In the genomic region with DNA sequence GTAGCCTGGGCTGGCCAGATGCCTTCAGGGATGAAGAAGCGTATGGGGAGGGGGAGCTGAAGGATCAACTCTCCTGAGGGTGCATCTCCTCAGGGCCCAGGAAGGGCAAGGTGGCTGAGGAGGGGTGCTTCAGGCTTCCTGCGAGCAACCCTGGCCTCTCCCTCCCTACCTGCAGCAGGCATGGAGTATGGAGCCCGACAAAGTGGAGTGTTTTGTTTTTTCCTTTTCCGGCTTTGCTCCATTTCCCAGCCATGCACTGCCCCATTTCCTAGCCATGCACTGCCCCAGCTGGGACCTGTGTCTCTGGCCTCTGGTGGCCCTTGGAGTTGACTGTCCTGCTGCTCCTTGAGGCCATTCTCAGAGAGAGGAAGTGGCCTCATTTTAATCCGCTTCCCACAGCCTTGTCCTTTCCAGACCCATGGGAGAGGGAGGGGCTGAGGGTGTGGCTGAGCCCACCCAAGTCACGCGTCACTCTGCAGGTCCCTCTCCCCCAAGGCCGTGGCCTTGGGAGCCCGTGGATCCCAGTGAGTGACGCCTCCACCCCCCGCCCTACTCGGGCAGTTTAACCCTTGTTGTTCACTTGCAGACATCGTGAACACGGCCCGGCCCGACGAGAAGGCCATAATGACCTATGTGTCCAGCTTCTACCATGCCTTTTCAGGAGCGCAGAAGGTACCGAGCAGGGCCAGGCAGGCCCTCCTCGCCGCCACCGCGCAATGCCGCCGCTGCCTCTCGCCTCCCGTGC, we compare ENCODE assay signal across 12 cellular contexts. TPM values are rescaled to one million over a fixed set of nuclear protein-coding genes. Genes with fewer than 3 reads are reported as not detected.
DNase-seq lines count a peak whose midpoint lies in the region; ATAC-seq and TF ChIP-seq lines count a peak whose summit lies in the region.
"Had no signal": no experiment of that assay in that cellular context is flagged by ENCODE, and none has a peak within 500 bp of the region (broad histone marks: within the 10 kb centered on the region; RNA-seq: fewer than 3 reads in every experiment).

No MANE protein-coding gene starts in this region.

- H3K9me3 ChIP-seq in gastroesophageal sphincter (no peaks in the 10 kb centered on the region), gastrocnemius medialis (no peaks in the 10 kb centered on the region)

- TF ChIP-seq CTCF in gastroesophageal sphincter (IDR thresholded peaks at IDR 0.05) = no peak
- no peak for TF ChIP-seq CTCF in gastrocnemius medialis (IDR thresholded peaks at IDR 0.05 in 4 of 5, conservative IDR thresholded peaks at IDR 0.05 in 1 of 5)

- H3K4me1 ChIP-seq in gastroesophageal sphincter (peaks cover 2 to 100% (median 71%) of the 10 kb centered on the region in 3 donors), gastrocnemius medialis (peaks cover 67 to 70% of the 10 kb centered on the region in 2 donors)

- WGBS in gastroesophageal sphincter (ENCODE audit: low coverage in 1 of 2), 2 donors = 82 to 91% methylated on average over 5 to 14 of the region's 27 CpGs

- H3K27ac ChIP-seq in angular gyrus (ENCODE audit: low read depth, low read length) (peak overlapping the region; percentile 86), gastroesophageal sphincter (peak overlapping the region; percentile 25 to 97 (median 86)), gastrocnemius medialis (peak overlapping the region; percentile 75 to 96 (median 89))

- H3K36me3 ChIP-seq in gastroesophageal sphincter = peaks cover 0 to 98% of the 10 kb centered on the region in 2 donors
- H3K36me3 ChIP-seq in gastrocnemius medialis = peaks cover 0 to 61% of the 10 kb centered on the region in 2 donors

- peak; percentile 7 for DNase-seq in AG08396 (ENCODE audit: low spot score)
- DNase-seq in gastrocnemius medialis = no peak
- DNase-seq in NCI-H2196 (lab: John Stamatoyannopoulos, UW; ENCODE audit: unreplicated experiment) = no peak
- DNase-seq in SW480 (ENCODE audit: low spot score) = no peak
- no peak for DNase-seq in NCI-H1436 (lab: John Stamatoyannopoulos, UW)
- DNase-seq: DMS79, naive B cell, NCI-H2171 treated with DMSO at 0.1 percent for 48 hours, T-helper 1 cell had no signal

- ATAC-seq in gastroesophageal sphincter (no peak), gastrocnemius medialis (no peak), GM18867 (IDR thresholded peaks at IDR 0.05; ENCODE audit: unreplicated experiment) (no peak)

- H3K4me3 ChIP-seq in gastroesophageal sphincter (no peak overlapping the region), gastrocnemius medialis (no peak overlapping the region)

- in situ Hi-C loops in gastrocnemius medialis (cut with MboI; ENCODE audit: low sequenced_read_pairs in 4 of 4) = no loop called here

- TF ChIP-seq EP300 in gastroesophageal sphincter (IDR thresholded peaks at IDR 0.05) = no peak

- H3K27me3 ChIP-seq in gastroesophageal sphincter (no peaks in the 10 kb centered on the region), gastrocnemius medialis (no peaks in the 10 kb centered on the region)

- TF ChIP-seq POLR2A in gastroesophageal sphincter (IDR thresholded peaks at IDR 0.05) = no peak
- no peak for TF ChIP-seq POLR2A in gastrocnemius medialis (IDR thresholded peaks at IDR 0.05)

- intact Hi-C loops in gastrocnemius medialis (cut with DNase I; ENCODE audit: low total_unique reads) = loop anchor here (5.0 to 10.0 kb wide), 3 partner anchors 65 to 325 kb away; a partner anchor contains a TSS

RNA-seq across cellular contexts. Expression of a gene that starts 34.4 kb away (rescaled TPM):
- total RNA-seq in gastroesophageal sphincter = 1 to 10 TPM in 2 of 4 donors, under 1 TPM in 1, not detected in 1; 0.93 to 2.2 (median 1.1) TPM
- total RNA-seq in gastrocnemius medialis = under 1 TPM in 1 of 4 donors, not detected in 3; 0.42 TPM
